13 cellular contexts compared by ENCODE assay signal in genomic region chr12:96049096-96049495, GRCh38. TPM values are rescaled to one million over a fixed set of nuclear protein-coding genes. Genes with fewer than 3 reads are reported as not detected.
DNase-seq lines count a peak whose midpoint lies in the region; ATAC-seq and TF ChIP-seq lines count a peak whose summit lies in the region.
"Had no signal": no experiment of that assay in that cellular context is flagged by ENCODE, and none has a peak within 500 bp of the region (broad histone marks: within the 10 kb centered on the region; RNA-seq: fewer than 3 reads in every experiment).

No MANE protein-coding gene starts in this region.

- no peaks in the 10 kb centered on the region for H3K9me2 ChIP-seq in PC-3 (replicated peaks; ENCODE audit: low read length)

- no peak overlapping the region for H3K4me3 ChIP-seq in BLaER1 treated with 17β-estradiol and CSF1 and Interleukin-3, amounts not matched to agents 10 nM and 100 nM
- H3K4me3 ChIP-seq in PC-3 (ENCODE audit: low read length) (peak overlapping the region; percentile 61; the same call in 1 of the 2 replicates), lower lobe of right lung (no peak overlapping the region), Caco-2 (ENCODE audit: low read depth, low read length) (no peak overlapping the region)

- peaks cover 35 to 81% (median 57%) of the 10 kb centered on the region in 10 experiments for H3K4me1 ChIP-seq in BLaER1 treated with 17β-estradiol and CSF1 and Interleukin-3, amounts not matched to agents 10 nM and 100 nM
- peaks cover 47% of the 10 kb centered on the region for H3K4me1 ChIP-seq in PC-3 (ENCODE audit: insufficient read depth, low read length)
- peaks cover 57% of the 10 kb centered on the region for H3K4me1 ChIP-seq in lower lobe of right lung
- H3K4me1 ChIP-seq in Caco-2 = no peaks in the 10 kb centered on the region

- H3K27ac Mint-ChIP-seq in Caco-2 (ENCODE audit: unreplicated experiment) = no peak overlapping the region
- H3K27ac Mint-ChIP-seq: H9 had no signal

- CTCF ChIA-PET in PC-3 (lab: Charles Lee) (no interaction called here), Caco-2 (lab: Charles Lee) (interaction anchor here (0.6 kb wide), 1 partner anchor 166 kb away, joined by 3 read pairs; no protein-coding TSS in a partner anchor)

- H3K9ac ChIP-seq in BLaER1 treated with 17β-estradiol and CSF1 and Interleukin-3, amounts not matched to agents 10 nM and 100 nM = no peak overlapping the region
- H3K9ac ChIP-seq in PC-3 (ENCODE audit: low read length) = peak overlapping the region; percentile 0; the same call in 1 of the 2 replicates

- H3K27me3 ChIP-seq in BLaER1 treated with 17β-estradiol and CSF1 and Interleukin-3, amounts not matched to agents 10 nM and 100 nM = no peaks in the 10 kb centered on the region
- no peaks in the 10 kb centered on the region for H3K27me3 ChIP-seq in PC-3 (ENCODE audit: low read length)
- no peaks in the 10 kb centered on the region for H3K27me3 ChIP-seq in lower lobe of right lung (ENCODE audit: low read depth)
- H3K27me3 ChIP-seq in Caco-2 (replicated peaks; ENCODE audit: control insufficient read depth, insufficient read depth, low read length) = no peaks in the 10 kb centered on the region

- DNase-seq in PC-3 (no peak), lower lobe of right lung (no peak), mesenteric fat pad (ENCODE audit: low spot score) (no peak), Caco-2 (no peak), NCI-H2196 (lab: John Stamatoyannopoulos, UW; ENCODE audit: unreplicated experiment) (no peak)
- DNase-seq: ACHN, H9, NCI-H1092, NCI-H2107, SHP77 treated with DMSO at 0.1 percent for 48 hours had no signal

- BruUV-seq in PC-3 (replicated peaks; lab: Mats Ljungman, UMichigan) (no TSS peak), Caco-2 (replicated peaks; lab: Mats Ljungman, UMichigan) (no TSS peak)

- H3K27me3 Mint-ChIP-seq in Caco-2 (ENCODE audit: insufficient read depth, unreplicated experiment) = no peaks in the 10 kb centered on the region

- no peak overlapping the region for H3K4me3 Mint-ChIP-seq in Caco-2 (ENCODE audit: unreplicated experiment)
- H3K4me3 Mint-ChIP-seq: H9 had no signal

- H4K20me1 ChIP-seq in BLaER1 treated with 17β-estradiol and CSF1 and Interleukin-3, amounts not matched to agents 10 nM and 100 nM = no peaks in the 10 kb centered on the region
- no peaks in the 10 kb centered on the region for H4K20me1 ChIP-seq in PC-3 (ENCODE audit: low read length)

- no peaks in the 10 kb centered on the region for H3K79me2 ChIP-seq in PC-3 (ENCODE audit: low read length)

- no peaks in the 10 kb centered on the region for H3K9me3 Mint-ChIP-seq in Caco-2 (ENCODE audit: unreplicated experiment)

- H3K36me3 Mint-ChIP-seq in Caco-2 (ENCODE audit: insufficient read depth, unreplicated experiment) = no peaks in the 10 kb centered on the region

- no peak for ATAC-seq in PC-3
- ATAC-seq in lower lobe of right lung = no peak
- ATAC-seq in GM21576 (IDR thresholded peaks at IDR 0.05; ENCODE audit: unreplicated experiment) = no peak

- POLR2A ChIA-PET in PC-3 (lab: Charles Lee; ENCODE audit: unreplicated experiment) (no interaction called here), Caco-2 (lab: Charles Lee) (no interaction called here)

- H3K4me1 Mint-ChIP-seq in Caco-2 (ENCODE audit: low read depth, unreplicated experiment) = no peaks in the 10 kb centered on the region
- H3K4me1 Mint-ChIP-seq: H9 had no signal

- peak overlapping the region in 2 of 11 experiments; percentile 21 to 48; a peak in 3 of 22 replicates for H3K27ac ChIP-seq in BLaER1 treated with 17β-estradiol and CSF1 and Interleukin-3, amounts not matched to agents 10 nM and 100 nM
- H3K27ac ChIP-seq in PC-3 (ENCODE audit: low read length) = peak overlapping the region; percentile 98
- H3K27ac ChIP-seq in VCaP = peak overlapping the region; percentile 94
- peak overlapping the region; percentile 72 for H3K27ac ChIP-seq in lower lobe of right lung

- H3K4me2 ChIP-seq in BLaER1 treated with 17β-estradiol and CSF1 and Interleukin-3, amounts not matched to agents 10 nM and 100 nM = peak overlapping the region in 6 of 11 experiments; percentile 1 to 86 (median 56); a peak in 9 of 22 replicates
- peak overlapping the region; percentile 84 for H3K4me2 ChIP-seq in PC-3 (ENCODE audit: low read length)

- H3K9me3 ChIP-seq in BLaER1 treated with 17β-estradiol and CSF1 and Interleukin-3, amounts not matched to agents 10 nM and 100 nM (replicated peaks in 1 of 11) = peaks cover 0 to 25% (median 4%) of the 10 kb centered on the region in 11 experiments; a peak in 8 of 22 replicates
- H3K9me3 ChIP-seq in PC-3 (ENCODE audit: low read length) = no peaks in the 10 kb centered on the region
- no peaks in the 10 kb centered on the region for H3K9me3 ChIP-seq in lower lobe of right lung
- H3K9me3 ChIP-seq in Caco-2 = no peaks in the 10 kb centered on the region

- no peak overlapping the region for H2AFZ ChIP-seq in PC-3 (ENCODE audit: low read length)

- no peak for TF ChIP-seq CTCF in PC-3 (conservative IDR thresholded peaks at IDR 0.05; ENCODE audit: low read depth, low read length)
- TF ChIP-seq CTCF in VCaP (conservative IDR thresholded peaks at IDR 0.05) = no peak
- no peak for TF ChIP-seq CTCF in lower lobe of right lung (IDR thresholded peaks at IDR 0.05)
- TF ChIP-seq CTCF in Caco-2 (IDR thresholded peaks at IDR 0.05; ENCODE audit: insufficient read depth in 1 of 2, low read depth in 1 of 2, low read length in 1 of 2, severe bottlenecking in 1 of 2, unreplicated experiment in 1 of 2) = no peak

- H3K36me3 ChIP-seq in BLaER1 treated with 17β-estradiol and CSF1 and Interleukin-3, amounts not matched to agents 10 nM and 100 nM = no peaks in the 10 kb centered on the region
- H3K36me3 ChIP-seq in PC-3 (ENCODE audit: low read depth, low read length) (no peaks in the 10 kb centered on the region), lower lobe of right lung (no peaks in the 10 kb centered on the region), Caco-2 (ENCODE audit: control insufficient read depth, insufficient read depth, low read length) (no peaks in the 10 kb centered on the region)

- intact Hi-C loops in PC-3 (cut with micrococcal nuclease) (loop anchor here (5.0 kb wide), 2 partner anchors 148 to 168 kb away; no protein-coding TSS in a partner anchor), lower lobe of right lung (cut with DNase I) (no loop called here), Caco-2 (cut with micrococcal nuclease; ENCODE audit: unreplicated experiment) (no loop called here)

- H3F3A ChIP-seq in PC-3 (ENCODE audit: low read length, unreplicated experiment) = peaks cover 20% of the 10 kb centered on the region

RNA-seq across cellular contexts. Expression of gene LTA4H, which starts 13.7 kb away (rescaled TPM):
- 53.5 and 58.4 TPM in 2 replicates for total RNA-seq in PC-3 (2014; rRNA removed)
- total RNA-seq in lower lobe of right lung = 567 TPM
- total RNA-seq in mesenteric fat pad = 47.0 TPM
- total RNA-seq in Caco-2 (2022) = 56.7 and 61.9 TPM in 2 replicates

RNA-seq across cellular contexts. Expression of gene HAL, which starts 53.0 kb away (rescaled TPM):
- total RNA-seq in PC-3 (2014; rRNA removed) = 0.23 and 1.5 TPM in 2 replicates
- total RNA-seq in lower lobe of right lung = 7.3 TPM
- 2.5 TPM for total RNA-seq in mesenteric fat pad
- 0.51 and 0.82 TPM in 2 replicates for total RNA-seq in Caco-2 (2022)
